In the genomic region with DNA sequence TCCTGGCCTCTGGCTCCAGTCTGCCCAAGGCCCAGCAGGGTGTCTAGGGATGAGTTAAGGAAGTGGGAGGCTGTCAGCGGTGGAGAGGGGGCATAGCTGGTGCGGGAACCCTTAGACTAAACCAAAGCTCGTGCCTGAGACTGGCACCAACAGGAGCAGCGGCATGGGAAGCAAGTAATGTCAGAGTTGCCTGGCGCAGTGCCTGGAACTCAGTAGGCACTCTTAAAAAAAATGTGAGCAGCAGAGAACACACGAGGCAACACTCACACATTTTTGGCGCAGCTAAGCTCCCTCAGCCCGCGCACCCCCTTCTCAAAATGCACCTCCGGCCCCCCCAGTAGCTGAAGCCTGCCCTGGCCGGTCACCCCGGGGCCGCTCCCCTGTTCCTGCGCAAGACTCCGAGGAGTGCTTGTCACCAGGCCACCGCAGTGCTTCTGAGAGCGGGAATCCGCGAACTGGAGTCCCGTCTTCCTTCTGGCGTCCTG, we compare ENCODE assay signal across 10 cellular contexts. TPM values are rescaled to one million over a fixed set of nuclear protein-coding genes. Genes with fewer than 3 reads are reported as not detected.
DNase-seq lines count a peak whose midpoint lies in the region; ATAC-seq and TF ChIP-seq lines count a peak whose summit lies in the region.
"Had no signal": no experiment of that assay in that cellular context is flagged by ENCODE, and none has a peak within 500 bp of the region (broad histone marks: within the 10 kb centered on the region; RNA-seq: fewer than 3 reads in every experiment).

No MANE protein-coding gene starts in this region.

- no peaks in the 10 kb centered on the region for H3K9me3 Mint-ChIP-seq in activated naive CD8-positive, alpha-beta T cell treated with anti-CD3 and anti-CD28 coated beads, Interleukin-2, amount 50 U/mL, for 24 hours
- H3K9me3 Mint-ChIP-seq: CD8-positive, alpha-beta T cell had no signal

- POLR2A ChIA-PET in A673 (lab: Charles Lee; ENCODE audit: low non-redundant PET) = no interaction called here

- no peaks in the 10 kb centered on the region for H3K36me3 ChIP-seq in A673 (ENCODE audit: insufficient read depth, low read length, poor library complexity, severe bottlenecking)
- H3K36me3 ChIP-seq in MM.1S (replicated peaks; ENCODE audit: insufficient read depth, low read length) = no peaks in the 10 kb centered on the region
- no peaks in the 10 kb centered on the region for H3K36me3 ChIP-seq in muscle layer of colon (ENCODE audit: insufficient read depth, low read length)

- no peak for TF ChIP-seq CTCF in A673 (conservative IDR thresholded peaks at IDR 0.05; ENCODE audit: low read depth, low read length)
- TF ChIP-seq CTCF in MM.1S (IDR thresholded peaks at IDR 0.05; ENCODE audit: low read length) = no peak

- H3K36me3 Mint-ChIP-seq in activated naive CD8-positive, alpha-beta T cell treated with anti-CD3 and anti-CD28 coated beads, Interleukin-2, amount 50 U/mL, for 24 hours (ENCODE audit: low read depth) = no peaks in the 10 kb centered on the region
- H3K36me3 Mint-ChIP-seq: CD8-positive, alpha-beta T cell had no signal

- CTCF ChIA-PET in A673 (lab: Charles Lee) = interaction anchor here (0.8 kb wide), 1 partner anchor 172 kb away, joined by 3 read pairs; no protein-coding TSS in a partner anchor

- H2AFZ ChIP-seq in MM.1S (ENCODE audit: low read length) = no peak overlapping the region

- no peaks in the 10 kb centered on the region for H3K9me3 ChIP-seq in A673 (ENCODE audit: low read depth, low read length, poor library complexity, severe bottlenecking)
- H3K9me3 ChIP-seq in MM.1S (replicated peaks; ENCODE audit: insufficient read depth, low read length) = no peaks in the 10 kb centered on the region
- H3K9me3 ChIP-seq in muscle layer of colon (ENCODE audit: low read length) = no peaks in the 10 kb centered on the region

- H3K27ac ChIP-seq in A673 (ENCODE audit: low read depth, low read length, poor library complexity, severe bottlenecking) (no peak overlapping the region), MM.1S (ENCODE audit: low read length) (no peak overlapping the region), epithelial cell of prostate (peak overlapping the region; percentile 58), muscle layer of colon (ENCODE audit: low read depth, low read length) (no peak overlapping the region)

- H3K4me3 ChIP-seq in A673 (ENCODE audit: low read depth, low read length, poor library complexity, severe bottlenecking) (no peak overlapping the region), MM.1S (ENCODE audit: low read length) (no peak overlapping the region), muscle layer of colon (ENCODE audit: low read depth in 1 of 2, low read length in 2 of 2) (peak overlapping the region; percentile 27 to 43)

- no peaks in the 10 kb centered on the region for H3K4me1 ChIP-seq in A673 (ENCODE audit: insufficient read depth, low read length, poor library complexity, severe bottlenecking)
- no peaks in the 10 kb centered on the region for H3K4me1 ChIP-seq in MM.1S (ENCODE audit: low read length)
- no peaks in the 10 kb centered on the region for H3K4me1 ChIP-seq in muscle layer of colon (ENCODE audit: insufficient read depth, low read length)

- H3K9ac ChIP-seq in MM.1S (ENCODE audit: low read length) (no peak overlapping the region), muscle layer of colon (ENCODE audit: low read length) (no peak overlapping the region)

- in situ Hi-C loops in ACHN (cut with HindIII; ENCODE audit: low pct_ligation_motif_present, low pct_unique_long_range_greater_than_20kb, low sequenced_read_pairs) = no loop called here

- intact Hi-C loops in A673 (cut with micrococcal nuclease; ENCODE audit: unreplicated experiment) = no loop called here

- H3K9me2 ChIP-seq in MM.1S (replicated peaks; ENCODE audit: insufficient read depth, low read length) = no peaks in the 10 kb centered on the region

- no TSS peak for BruUV-seq in A673 (replicated peaks; lab: Mats Ljungman, UMichigan)

- H3K27me3 Mint-ChIP-seq in activated naive CD8-positive, alpha-beta T cell treated with anti-CD3 and anti-CD28 coated beads, Interleukin-2, amount 50 U/mL, for 24 hours = peaks cover 24% of the 10 kb centered on the region

- peaks cover 7% of the 10 kb centered on the region for H3K27me3 ChIP-seq in A673 (replicated peaks; ENCODE audit: insufficient read depth, low read depth, low read length, poor library complexity)
- no peaks in the 10 kb centered on the region for H3K27me3 ChIP-seq in MM.1S (replicated peaks; ENCODE audit: insufficient read depth, low read length)
- H3K27me3 ChIP-seq in muscle layer of colon (ENCODE audit: control insufficient read depth in 1 of 2, insufficient read depth in 2 of 2, low read length in 2 of 2) = peaks cover 0 to 10% of the 10 kb centered on the region in 2 donors

- no peaks in the 10 kb centered on the region for H4K20me1 ChIP-seq in MM.1S (ENCODE audit: insufficient read depth, low read length)

- ATAC-seq in activated naive CD8-positive, alpha-beta T cell treated with anti-CD3 and anti-CD28 coated beads, Interleukin-2, amount 50 U/mL, for 24 hours = no peak
- ATAC-seq in HG03565 (IDR thresholded peaks at IDR 0.05; ENCODE audit: unreplicated experiment) = no peak
- no peak for ATAC-seq in HG02973 (IDR thresholded peaks at IDR 0.05; ENCODE audit: unreplicated experiment)
- ATAC-seq: CD8-positive, alpha-beta T cell had no signal

- peak; percentile 7 for DNase-seq in A673 (ENCODE audit: low spot score)
- no peak for DNase-seq in MM.1S
- DNase-seq in epithelial cell of prostate (ENCODE audit: low read depth, low spot score) = no peak
- DNase-seq in activated naive CD8-positive, alpha-beta T cell treated with anti-CD3 and anti-CD28 coated beads, Interleukin-2, amount 50 U/mL, for 24 hours = no peak
- no peak for DNase-seq in ACHN
- DNase-seq: CD8-positive, alpha-beta T cell; cortex of kidney had no signal

- no peak overlapping the region for H3K27ac Mint-ChIP-seq in activated naive CD8-positive, alpha-beta T cell treated with anti-CD3 and anti-CD28 coated beads, Interleukin-2, amount 50 U/mL, for 24 hours
- H3K27ac Mint-ChIP-seq: CD8-positive, alpha-beta T cell had no signal

- H3F3A ChIP-seq in MM.1S (ENCODE audit: insufficient read depth, low read length) = no peaks in the 10 kb centered on the region

- no peaks in the 10 kb centered on the region for H3K4me1 Mint-ChIP-seq in activated naive CD8-positive, alpha-beta T cell treated with anti-CD3 and anti-CD28 coated beads, Interleukin-2, amount 50 U/mL, for 24 hours

- H3K79me2 ChIP-seq in MM.1S (ENCODE audit: low read length) = no peaks in the 10 kb centered on the region

- no peak overlapping the region for H3K4me3 Mint-ChIP-seq in activated naive CD8-positive, alpha-beta T cell treated with anti-CD3 and anti-CD28 coated beads, Interleukin-2, amount 50 U/mL, for 24 hours
- H3K4me3 Mint-ChIP-seq: CD8-positive, alpha-beta T cell had no signal

- H3K4me2 ChIP-seq in MM.1S (ENCODE audit: low read depth, low read length) = peak overlapping the region; percentile 41; the same call in 1 of the 2 replicates

RNA-seq across cellular contexts. Expression of a gene that starts 0.6 kb away (rescaled TPM):
- total RNA-seq in A673 (2021) = not detected in 2 replicates
- total RNA-seq: CD8-positive, alpha-beta T cell had no signal

Comparison
In these comparisons a context has a peak if more than half of its experiments do, and no peak if none do; other contexts are left out.
1. H3K4me3 ChIP-seq: peak in muscle layer of colon (2 of 2); none in A673 (single experiment) and MM.1S (single experiment).